ENCODE assay signal across 27 cellular contexts in genomic region chr16:1715220-1715619, GRCh38.
"Had no signal": no experiment of that assay in that cellular context is flagged by ENCODE, and none has a peak within 500 bp of the region (broad histone marks: within the 10 kb centered on the region; RNA-seq: fewer than 3 reads in every experiment).

No MANE protein-coding gene starts in this region.

- H3K36me3 ChIP-seq: brain microvascular endothelial cell, neutrophil, transverse colon had no signal

- H3K9me3 Mint-ChIP-seq: activated CD4-positive, alpha-beta memory T cell treated with anti-CD3 and anti-CD28 coated beads for 36 hours; activated CD4-positive, alpha-beta T cell treated with anti-CD3 and anti-CD28 coated beads, Interleukin-2, amount 10 ng/mL, durations not matched to agents 24 days and 14 days; activated T-cell treated with anti-CD3 and anti-CD28 coated beads, Interleukin-2, amount 50 U/mL, for 24 hours; activated T-helper 17 cell treated with anti-CD3 and anti-CD28 coated beads, Interleukin-2, amount 50 U/mL, for 72 hours; effector memory CD8-positive, alpha-beta T cell; immature natural killer cell; natural killer cell treated with Interleukin-12 subunit alpha and Interleukin-12 subunit beta and Interleukin-15 and Interleukin-18, amount 100 ng/mL, for 72 hours; T-cell had no signal

- H3K27ac ChIP-seq: brain microvascular endothelial cell, heart left ventricle, neutrophil, testis, transverse colon, VCaP had no signal

- ATAC-seq: activated T-helper 17 cell treated with anti-CD3 and anti-CD28 coated beads, Interleukin-2, amount 50 U/mL, for 72 hours; effector memory CD8-positive, alpha-beta T cell; heart left ventricle; left colon; natural killer cell treated with Interleukin-12 subunit alpha and Interleukin-12 subunit beta and Interleukin-15 and Interleukin-18, amount 100 ng/mL, for 72 hours; sciatic nerve; T-cell had no signal

- H3K9me3 ChIP-seq: heart left ventricle, neutrophil, testis, transverse colon had no signal

- DNase-seq: activated CD4-positive, alpha-beta memory T cell treated with anti-CD3 and anti-CD28 coated beads for 36 hours; activated CD4-positive, alpha-beta T cell treated with anti-CD3 and anti-CD28 coated beads, Interleukin-2, amount 10 ng/mL, durations not matched to agents 24 days and 14 days; activated CD4-positive, CD25-positive, alpha-beta regulatory T cell treated with anti-CD3 and anti-CD28 coated beads, Interleukin-2, amount 50 U/mL, for 72 hours; activated CD8-positive, alpha-beta memory T cell treated with anti-CD3 and anti-CD28 coated beads, Interleukin-2, amount 50 U/mL, for 48 hours; activated gamma-delta T cell treated with Interleukin-2 at 50 U/mL for 16 hours; activated naive CD4-positive, alpha-beta T cell treated with anti-CD3 and anti-CD28 coated beads, Interleukin-2, amount 50 U/mL, for 16 hours; activated T-cell treated with anti-CD3 and anti-CD28 coated beads, Interleukin-2, amount 50 U/mL, for 24 hours; amniotic stem cell; brain microvascular endothelial cell; cortex of kidney; effector memory CD8-positive, alpha-beta T cell; hypothalamus; immature natural killer cell; kidney; left colon; stimulated activated CD4-positive, alpha-beta T cell treated with anti-CD3 and anti-CD28 coated beads, Interleukin-4, amount 100 ng/mL, for 24 hours; stimulated activated naive CD4-positive, alpha-beta T cell; T-cell; testis; transverse colon had no signal

- H3K27ac Mint-ChIP-seq: activated CD4-positive, alpha-beta memory T cell treated with anti-CD3 and anti-CD28 coated beads for 36 hours; activated CD4-positive, alpha-beta T cell treated with anti-CD3 and anti-CD28 coated beads, Interleukin-2, amount 10 ng/mL, durations not matched to agents 24 days and 14 days; activated T-cell treated with anti-CD3 and anti-CD28 coated beads, Interleukin-2, amount 50 U/mL, for 24 hours; activated T-helper 17 cell treated with anti-CD3 and anti-CD28 coated beads, Interleukin-2, amount 50 U/mL, for 72 hours; effector memory CD8-positive, alpha-beta T cell; natural killer cell treated with Interleukin-12 subunit alpha and Interleukin-12 subunit beta and Interleukin-15 and Interleukin-18, amount 100 ng/mL, for 72 hours; T-cell had no signal

- H3K27me3 ChIP-seq: brain microvascular endothelial cell, heart left ventricle, neutrophil, testis, transverse colon had no signal

- H3K4me1 Mint-ChIP-seq: activated T-helper 17 cell treated with anti-CD3 and anti-CD28 coated beads, Interleukin-2, amount 50 U/mL, for 72 hours had no signal

- H3K4me3 ChIP-seq: heart left ventricle, skin epidermis, testis, transverse colon had no signal

- H3K4me3 Mint-ChIP-seq: activated CD4-positive, alpha-beta memory T cell treated with anti-CD3 and anti-CD28 coated beads for 36 hours; activated CD4-positive, alpha-beta T cell treated with anti-CD3 and anti-CD28 coated beads, Interleukin-2, amount 10 ng/mL, durations not matched to agents 24 days and 14 days; activated T-cell treated with anti-CD3 and anti-CD28 coated beads, Interleukin-2, amount 50 U/mL, for 24 hours; activated T-helper 17 cell treated with anti-CD3 and anti-CD28 coated beads, Interleukin-2, amount 50 U/mL, for 72 hours; effector memory CD8-positive, alpha-beta T cell; immature natural killer cell; natural killer cell treated with Interleukin-12 subunit alpha and Interleukin-12 subunit beta and Interleukin-15 and Interleukin-18, amount 100 ng/mL, for 72 hours; T-cell had no signal

- H3K36me3 Mint-ChIP-seq: immature natural killer cell; natural killer cell treated with Interleukin-12 subunit alpha and Interleukin-12 subunit beta and Interleukin-15 and Interleukin-18, amount 100 ng/mL, for 72 hours; T-cell had no signal

- H3K27me3 Mint-ChIP-seq: activated CD4-positive, alpha-beta memory T cell treated with anti-CD3 and anti-CD28 coated beads for 36 hours; activated CD4-positive, alpha-beta T cell treated with anti-CD3 and anti-CD28 coated beads, Interleukin-2, amount 10 ng/mL, durations not matched to agents 24 days and 14 days; activated T-cell treated with anti-CD3 and anti-CD28 coated beads, Interleukin-2, amount 50 U/mL, for 24 hours; activated T-helper 17 cell treated with anti-CD3 and anti-CD28 coated beads, Interleukin-2, amount 50 U/mL, for 72 hours; effector memory CD8-positive, alpha-beta T cell; natural killer cell treated with Interleukin-12 subunit alpha and Interleukin-12 subunit beta and Interleukin-15 and Interleukin-18, amount 100 ng/mL, for 72 hours; T-cell had no signal
